ENCODE assay signal across 23 cellular contexts in the genomic region with DNA sequence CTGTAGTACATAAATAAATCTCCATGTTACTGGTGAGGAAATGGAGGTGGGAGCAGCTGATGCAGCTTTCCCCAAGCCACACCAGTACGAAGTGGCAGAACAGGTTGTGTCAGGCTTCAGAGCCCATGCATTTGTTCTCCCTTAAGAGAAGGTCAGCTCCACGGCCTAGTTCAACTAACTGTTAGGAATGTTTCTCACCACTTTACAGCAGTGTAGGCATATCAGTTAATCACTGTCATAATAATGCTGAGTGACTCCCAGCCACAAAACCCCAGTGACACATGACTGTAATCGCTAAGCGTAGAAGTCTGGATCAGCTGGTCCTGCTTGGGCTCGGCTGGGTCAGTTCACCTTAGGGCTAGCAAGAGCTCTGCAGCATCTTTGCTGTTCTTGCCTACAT.
DNase-seq lines count a peak whose midpoint lies in the region; ATAC-seq, FAIRE-seq and TF ChIP-seq lines count a peak whose summit lies in the region.
"Had no signal": no experiment of that assay in that cellular context is flagged by ENCODE, and none has a peak within 500 bp of the region (broad histone marks: within the 10 kb centered on the region; RNA-seq: fewer than 3 reads in every experiment).

No MANE protein-coding gene starts in this region.

- H3K4me3 Mint-ChIP-seq in activated T-helper 17 cell treated with anti-CD3 and anti-CD28 coated beads, Interleukin-2, amount 50 U/mL, for 72 hours = no peak overlapping the region
- H3K4me3 Mint-ChIP-seq: immature natural killer cell, T-cell had no signal

- H3K4me3 ChIP-seq in kidney (ENCODE audit: low read length in 2 of 2) = no peak overlapping the region
- H3K4me3 ChIP-seq in skeletal muscle tissue (ENCODE audit: low read length in 3 of 3) = no peak overlapping the region
- H3K4me3 ChIP-seq in colonic mucosa = no peak overlapping the region
- H3K4me3 ChIP-seq: sigmoid colon, tibial nerve had no signal

- H3K9ac ChIP-seq in kidney (ENCODE audit: low read length in 2 of 2) (no peak overlapping the region), skeletal muscle tissue (ENCODE audit: low read depth in 1 of 3, low read length in 3 of 3) (peak overlapping the region in 1 of 3 donors; percentile 17), colonic mucosa (ENCODE audit: low read depth in 2 of 2, low read length in 2 of 2) (no peak overlapping the region)

- no peaks in the 10 kb centered on the region for H3K27me3 Mint-ChIP-seq in activated T-helper 17 cell treated with anti-CD3 and anti-CD28 coated beads, Interleukin-2, amount 50 U/mL, for 72 hours
- H3K27me3 Mint-ChIP-seq: T-cell had no signal

- H3K4me1 Mint-ChIP-seq in activated T-helper 17 cell treated with anti-CD3 and anti-CD28 coated beads, Interleukin-2, amount 50 U/mL, for 72 hours = no peaks in the 10 kb centered on the region
- H3K4me1 Mint-ChIP-seq: immature natural killer cell, T-cell had no signal

- H3K9me3 ChIP-seq in kidney (ENCODE audit: control insufficient read depth in 1 of 2, low read length in 2 of 2) = no peaks in the 10 kb centered on the region
- H3K9me3 ChIP-seq in skeletal muscle tissue (ENCODE audit: control insufficient read depth in 3 of 3, low read length in 3 of 3) = no peaks in the 10 kb centered on the region
- no peaks in the 10 kb centered on the region for H3K9me3 ChIP-seq in colonic mucosa
- H3K9me3 ChIP-seq: sigmoid colon, tibial nerve had no signal

- H3K36me3 ChIP-seq in kidney (ENCODE audit: control insufficient read depth in 1 of 2, insufficient read depth in 2 of 2, low read length in 2 of 2) = peaks cover 24 to 27% of the 10 kb centered on the region in 2 donors
- peaks cover 12 to 42% (median 30%) of the 10 kb centered on the region in 3 donors for H3K36me3 ChIP-seq in skeletal muscle tissue (ENCODE audit: control insufficient read depth in 3 of 3, insufficient read depth in 3 of 3, low read length in 3 of 3)
- no peaks in the 10 kb centered on the region for H3K36me3 ChIP-seq in colonic mucosa

- no peaks in the 10 kb centered on the region for H3K27me3 ChIP-seq in skeletal muscle tissue (ENCODE audit: control insufficient read depth in 3 of 3, insufficient read depth in 3 of 3, low read length in 3 of 3)
- no peaks in the 10 kb centered on the region for H3K27me3 ChIP-seq in colonic mucosa
- H3K27me3 ChIP-seq: sigmoid colon, tibial nerve had no signal

- TF ChIP-seq CTCF in kidney (IDR thresholded peaks at IDR 0.05; ENCODE audit: borderline replicate concordance, extremely low read depth, insufficient read depth) = no peak
- TF ChIP-seq CTCF in colonic mucosa (IDR thresholded peaks at IDR 0.05) = no peak

- peak; percentile 51 for ATAC-seq in activated T-helper 17 cell treated with anti-CD3 and anti-CD28 coated beads, Interleukin-2, amount 50 U/mL, for 72 hours (replicated peaks)
- ATAC-seq: T-cell had no signal

- DNase-seq in LHCN-M2 (ENCODE audit: low read depth) (peak; percentile 18), kidney (no peak), colonic mucosa (no peak), hypothalamus (lab: John Stamatoyannopoulos, UW) (no peak), GM12891 (ENCODE audit: insufficient read length, low spot score) (no peak)
- no peak for DNase-seq in stimulated activated CD4-positive, alpha-beta T cell treated with anti-CD3 and anti-CD28 coated beads, Interleukin-4, amount 100 ng/mL, for 1 hour
- DNase-seq: activated effector memory CD4-positive, alpha-beta T cell treated with anti-CD3 and anti-CD28 coated beads, Interleukin-2, amount 50 U/mL, for 16 hours; aorta; immature natural killer cell; IMR-90; NCI-H1048; NCI-H2081 treated with DMSO at 0.1 percent for 48 hours; NCI-H748 treated with DMSO at 0.1 percent for 48 hours; nucleus accumbens; sigmoid colon; stimulated activated CD4-positive, alpha-beta T cell treated with anti-CD3 and anti-CD28 coated beads, Interleukin-4, amount 100 ng/mL, for 4 hours; T-cell had no signal

- peaks cover 92% of the 10 kb centered on the region for H3K36me3 Mint-ChIP-seq in activated T-helper 17 cell treated with anti-CD3 and anti-CD28 coated beads, Interleukin-2, amount 50 U/mL, for 72 hours (ENCODE audit: low read depth)

- H3K9me3 Mint-ChIP-seq in activated T-helper 17 cell treated with anti-CD3 and anti-CD28 coated beads, Interleukin-2, amount 50 U/mL, for 72 hours = no peaks in the 10 kb centered on the region
- H3K9me3 Mint-ChIP-seq: immature natural killer cell had no signal

- H3K4me1 ChIP-seq in kidney (ENCODE audit: control insufficient read depth in 1 of 2, insufficient read depth in 1 of 2, low read depth in 1 of 2, low read length in 2 of 2) (peaks cover 6 to 9% of the 10 kb centered on the region in 2 donors), skeletal muscle tissue (ENCODE audit: control insufficient read depth in 3 of 3, insufficient read depth in 3 of 3, low read length in 3 of 3) (peaks cover 0 to 14% (median 8%) of the 10 kb centered on the region in 3 donors), colonic mucosa (no peaks in the 10 kb centered on the region)

- intact Hi-C loops in kidney (cut with DNase I) = no loop called here
- intact Hi-C loops in colonic mucosa (cut with DNase I) = no loop called here

- H3K27ac Mint-ChIP-seq in activated T-helper 17 cell treated with anti-CD3 and anti-CD28 coated beads, Interleukin-2, amount 50 U/mL, for 72 hours = no peak overlapping the region
- H3K27ac Mint-ChIP-seq: T-cell had no signal

- H3K27ac ChIP-seq in kidney (ENCODE audit: low read depth in 2 of 2, low read length in 2 of 2) (peak overlapping the region; percentile 47 to 57), skeletal muscle tissue (ENCODE audit: low read depth, low read length) (peak overlapping the region; percentile 11), colonic mucosa (no peak overlapping the region)
- H3K27ac ChIP-seq: RWPE1, sigmoid colon, tibial nerve had no signal

- FAIRE-seq in kidney (lab: Jason Lieb, UNC) (no peak), GM12891 (lab: Jason Lieb, UNC) (no peak)
- FAIRE-seq: colon, GM19239 had no signal

- TF ChIP-seq POLR2A in GM12891 (IDR thresholded peaks at IDR 0.05; ENCODE audit: low read depth, low read length) = no peak

TF ChIP-seq in GM12891, 5 proteins besides CTCF, POLR2A, EP300 and RAD21:
- TF ChIP-seq POLR2AphosphoS5 (IDR thresholded peaks at IDR 0.05; ENCODE audit: low read depth, low read length) (no peak), SPI1 (IDR thresholded peaks at IDR 0.05; ENCODE audit: low read depth, low read length) (no peak), PAX5 (IDR thresholded peaks at IDR 0.05; ENCODE audit: insufficient read depth, low read length, severe bottlenecking) (no peak), POU2F2 (IDR thresholded peaks at IDR 0.05; ENCODE audit: low read depth, low read length) (no peak), TAF1 (IDR thresholded peaks at IDR 0.05; ENCODE audit: low read depth, low read length) (no peak)
